17 cellular contexts compared by ENCODE assay signal in the genomic region with DNA sequence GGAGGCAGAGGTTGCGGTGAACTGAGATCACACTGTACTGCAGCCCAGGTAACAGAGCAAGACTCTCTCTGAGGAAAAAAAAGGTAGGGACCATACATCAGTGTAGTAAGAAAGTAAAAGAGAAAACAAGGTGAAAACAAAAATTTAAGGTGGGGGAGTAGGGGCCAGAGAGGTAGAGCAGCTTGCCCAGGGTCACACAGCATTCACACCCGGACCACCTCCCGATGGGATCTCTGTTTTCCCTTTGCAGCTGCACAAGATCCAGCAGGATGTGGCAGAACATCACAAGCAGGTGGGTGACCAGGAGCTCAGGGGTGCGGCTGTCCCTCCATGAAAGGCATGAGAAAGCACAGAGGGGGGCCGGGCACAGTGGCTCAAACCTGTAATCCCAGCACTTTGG. TPM values are rescaled to one million over a fixed set of nuclear protein-coding genes. Genes with fewer than 3 reads are reported as not detected.
DNase-seq lines count a peak whose midpoint lies in the region; ATAC-seq and TF ChIP-seq lines count a peak whose summit lies in the region.
"Had no signal": no experiment of that assay in that cellular context is flagged by ENCODE, and none has a peak within 500 bp of the region (broad histone marks: within the 10 kb centered on the region; RNA-seq: fewer than 3 reads in every experiment).

No MANE protein-coding gene starts in this region.

- H3K9me3 Mint-ChIP-seq in glutamatergic neuron (ENCODE audit: unreplicated experiment), result peaks cover 9% of the 10 kb centered on the region
- no peaks in the 10 kb centered on the region for H3K9me3 Mint-ChIP-seq in progenitor cell of endocrine pancreas (ENCODE audit: low read depth)

- H3K4me3 ChIP-seq in BLaER1 (no peak overlapping the region), H7 (ENCODE audit: insufficient read depth, low read depth, low read length) (no peak overlapping the region)
- H3K4me3 ChIP-seq: Peyer's patch had no signal

- H3K27me3 Mint-ChIP-seq in glutamatergic neuron (ENCODE audit: unreplicated experiment) (peaks cover 14% of the 10 kb centered on the region), progenitor cell of endocrine pancreas (no peaks in the 10 kb centered on the region)

- H3K4me3 Mint-ChIP-seq in glutamatergic neuron (ENCODE audit: unreplicated experiment) (peak overlapping the region; percentile 46), progenitor cell of endocrine pancreas (ENCODE audit: low read depth) (no peak overlapping the region)

- peak overlapping the region; percentile 59 for H3K27ac ChIP-seq in BLaER1
- H3K27ac ChIP-seq: C4-2B had no signal

- peak; percentile 26 for DNase-seq in H7
- no peak for DNase-seq in glutamatergic neuron
- DNase-seq in progenitor cell of endocrine pancreas (ENCODE audit: low spot score, unreplicated experiment), result no peak
- no peak for DNase-seq in NCI-H526 (lab: John Stamatoyannopoulos, UW)
- no peak for DNase-seq in NCI-H146 treated with DMSO at 0.1 percent for 48 hours (lab: John Stamatoyannopoulos, UW; ENCODE audit: unreplicated experiment)
- DNase-seq: DMS79; Karpas-422; NCI-H1417 treated with DMSO at 0.1 percent for 48 hours; NCI-H2029; NCI-H526 treated with DMSO at 0.1 percent for 48 hours; NK-92 treated with Interleukin-12 subunit alpha and Interleukin-12 subunit beta, amount 100 ng/mL, for 24 hours; Peyer's patch; SW 1271 had no signal

- no peaks in the 10 kb centered on the region for H3K27me3 ChIP-seq in BLaER1
- no peaks in the 10 kb centered on the region for H3K27me3 ChIP-seq in H7 (ENCODE audit: control insufficient read depth, insufficient read depth, low read length)
- H3K27me3 ChIP-seq: Peyer's patch had no signal

- no peak for TF ChIP-seq CTCF in glutamatergic neuron (IDR thresholded peaks at IDR 0.05; ENCODE audit: partially characterized antibody, unreplicated experiment)
- TF ChIP-seq CTCF in progenitor cell of endocrine pancreas (IDR thresholded peaks at IDR 0.05; ENCODE audit: unreplicated experiment), result no peak

- H4K20me1 ChIP-seq in BLaER1, result no peaks in the 10 kb centered on the region

- H3K36me3 Mint-ChIP-seq in glutamatergic neuron (ENCODE audit: unreplicated experiment), result no peaks in the 10 kb centered on the region
- no peaks in the 10 kb centered on the region for H3K36me3 Mint-ChIP-seq in progenitor cell of endocrine pancreas (ENCODE audit: insufficient read depth)

- ATAC-seq in HG03135 (IDR thresholded peaks at IDR 0.05; ENCODE audit: unreplicated experiment) (no peak), GM21737 (IDR thresholded peaks at IDR 0.05; ENCODE audit: unreplicated experiment) (no peak)

- peak overlapping the region; percentile 95 for H3K4me2 ChIP-seq in BLaER1

- peaks cover 8% of the 10 kb centered on the region for H3K4me1 Mint-ChIP-seq in glutamatergic neuron (ENCODE audit: low read depth, unreplicated experiment)
- peaks cover 27% of the 10 kb centered on the region for H3K4me1 Mint-ChIP-seq in progenitor cell of endocrine pancreas (ENCODE audit: low read depth)

- peaks cover 92% of the 10 kb centered on the region for H3K4me1 ChIP-seq in BLaER1

- no peaks in the 10 kb centered on the region for H3K9me3 ChIP-seq in BLaER1
- H3K9me3 ChIP-seq: Peyer's patch had no signal

- H3K27ac Mint-ChIP-seq in glutamatergic neuron (ENCODE audit: unreplicated experiment), result peak overlapping the region; percentile 79
- peak overlapping the region; percentile 87 for H3K27ac Mint-ChIP-seq in progenitor cell of endocrine pancreas

- H3K9ac ChIP-seq in BLaER1, result no peak overlapping the region

- H3K36me3 ChIP-seq in BLaER1 (no peaks in the 10 kb centered on the region), H7 (replicated peaks; ENCODE audit: control insufficient read depth, insufficient read depth, low read length) (no peaks in the 10 kb centered on the region)
- H3K36me3 ChIP-seq: Peyer's patch had no signal

RNA-seq across cellular contexts. Expression of gene TLE6, which starts 4.5 kb away (rescaled TPM):
- total RNA-seq in H7 (2014; rRNA removed; shearing (Covaris generic)), result 10.4 and 14.2 TPM in 2 replicates
- total RNA-seq in glutamatergic neuron (ENCODE audit: unreplicated experiment), result not detected
- total RNA-seq in progenitor cell of endocrine pancreas, result 18.4 and 21.0 TPM in 2 replicates

RNA-seq across cellular contexts. Expression of gene ZNF77, which starts 37.1 kb away (rescaled TPM):
- total RNA-seq in H7 (2014; rRNA removed; shearing (Covaris generic)), result 4.6 and 5.5 TPM in 2 replicates
- total RNA-seq in glutamatergic neuron (ENCODE audit: unreplicated experiment) (4.8 TPM), progenitor cell of endocrine pancreas (6.3 and 7.1 TPM in 2 replicates)

RNA-seq across cellular contexts. Expression of gene TLE2, which starts 47.2 kb away (rescaled TPM):
- 9.6 and 18.7 TPM in 2 replicates for total RNA-seq in H7 (2014; rRNA removed; shearing (Covaris generic))
- not detected for total RNA-seq in glutamatergic neuron (ENCODE audit: unreplicated experiment)
- total RNA-seq in progenitor cell of endocrine pancreas, result 147 and 160 TPM in 2 replicates

Comparison
In these comparisons a context has a peak if more than half of its experiments do, and no peak if none do; other contexts are left out.
1. RNA of gene TLE6, which starts 4.5 kb away (total RNA-seq): 18.4 to 21.0 TPM in progenitor cell of endocrine pancreas and 10.4 to 14.2 TPM in H7; not detected in glutamatergic neuron (single experiment); every median in the first group is over 10 times any median in the second.
2. RNA of gene TLE2, which starts 47.2 kb away (total RNA-seq): 147 to 160 TPM in progenitor cell of endocrine pancreas and 9.6 to 18.7 TPM in H7; not detected in glutamatergic neuron (single experiment); every median in the first group is over 10 times any median in the second.